17 cellular contexts compared by ENCODE assay signal in genomic region chr3:100915706-100916105, GRCh38.
DNase-seq lines count a peak whose midpoint lies in the region; TF ChIP-seq lines count a peak whose summit lies in the region.
"Had no signal": no experiment of that assay in that cellular context is flagged by ENCODE, and none has a peak within 500 bp of the region (broad histone marks: within the 10 kb centered on the region; RNA-seq: fewer than 3 reads in every experiment).

No MANE protein-coding gene starts in this region.

- H3K4me2 ChIP-seq in Karpas-422 (ENCODE audit: low read depth, low read length, poor library complexity, severe bottlenecking) = no peak overlapping the region

- H3K79me2 ChIP-seq in Karpas-422 (ENCODE audit: low read length) = no peaks in the 10 kb centered on the region

- no peak for TF ChIP-seq CTCF in AG09309 (IDR thresholded peaks at IDR 0.05; ENCODE audit: control insufficient read depth, insufficient read depth, low read depth, low read length, missing control alignments)

- H3K9me3 ChIP-seq in Karpas-422 (ENCODE audit: low read length) = no peaks in the 10 kb centered on the region
- H3K9me3 ChIP-seq: BE2C had no signal

- no peaks in the 10 kb centered on the region; the same call in 1 of the 2 replicates for H3K27me3 ChIP-seq in Karpas-422 (ENCODE audit: low read length)
- H3K27me3 ChIP-seq: BE2C had no signal

- no peak overlapping the region for H3K9ac ChIP-seq in Karpas-422 (ENCODE audit: low read length)

- no peaks in the 10 kb centered on the region for H3K9me2 ChIP-seq in Karpas-422 (replicated peaks; ENCODE audit: insufficient read depth, low read length)

- peaks cover 8% of the 10 kb centered on the region for H3K4me1 ChIP-seq in Karpas-422 (ENCODE audit: low read length)
- H3K4me1 ChIP-seq: BE2C had no signal

- no peaks in the 10 kb centered on the region for H4K20me1 ChIP-seq in Karpas-422 (ENCODE audit: insufficient read depth, low read depth, low read length)

- H3K4me3 ChIP-seq in AG09309 (ENCODE audit: control insufficient read depth, low read depth, low read length) = no peak overlapping the region
- H3K4me3 ChIP-seq in Karpas-422 (ENCODE audit: low read length) = no peak overlapping the region

- peak; percentile 34 for DNase-seq in AG09309 (ENCODE audit: low read depth)
- DNase-seq in Karpas-422 = peak; percentile 14
- peak; percentile 33 for DNase-seq in fibroblast of gingiva (ENCODE audit: low read depth)
- DNase-seq in renal cortical epithelial cell (ENCODE audit: low read depth) = peak; percentile 79
- DNase-seq in NCI-H1092 treated with DMSO at 0.1 percent for 48 hours (lab: John Stamatoyannopoulos, UW) = no peak
- DNase-seq in DMS 273 (lab: John Stamatoyannopoulos, UW; ENCODE audit: unreplicated experiment) = no peak
- no peak for DNase-seq in iPS-NIHi11 (ENCODE audit: low spot score)
- DNase-seq: BE2C; CD4-positive, alpha-beta T cell; DMS79 treated with DMSO at 0.1 percent for 48 hours; GDM1; NCI-H1417; NCI-H2029; NCI-H2171; NCI-H446; NCI-H748 treated with DMSO at 0.1 percent for 48 hours; OCI-M1 had no signal

- no peak overlapping the region for H3K27ac ChIP-seq in Karpas-422 (ENCODE audit: low read length)

- no peak overlapping the region for H2AFZ ChIP-seq in Karpas-422 (ENCODE audit: low read length)

- no peaks in the 10 kb centered on the region for H3K36me3 ChIP-seq in Karpas-422 (ENCODE audit: insufficient read depth, low read length)
- H3K36me3 ChIP-seq: BE2C had no signal

Comparison
In these comparisons a context has a peak if more than half of its experiments do, and no peak if none do; other contexts are left out.
1. DNase-seq: peak in AG09309 (single experiment), Karpas-422 (single experiment), fibroblast of gingiva (single experiment) and renal cortical epithelial cell (single experiment); none in NCI-H1092 treated with DMSO at 0.1 percent for 48 hours (single experiment), DMS 273 (single experiment) and iPS-NIHi11 (single experiment).